Comparison of ENCODE assay signal across 15 cellular contexts in the genomic region with DNA sequence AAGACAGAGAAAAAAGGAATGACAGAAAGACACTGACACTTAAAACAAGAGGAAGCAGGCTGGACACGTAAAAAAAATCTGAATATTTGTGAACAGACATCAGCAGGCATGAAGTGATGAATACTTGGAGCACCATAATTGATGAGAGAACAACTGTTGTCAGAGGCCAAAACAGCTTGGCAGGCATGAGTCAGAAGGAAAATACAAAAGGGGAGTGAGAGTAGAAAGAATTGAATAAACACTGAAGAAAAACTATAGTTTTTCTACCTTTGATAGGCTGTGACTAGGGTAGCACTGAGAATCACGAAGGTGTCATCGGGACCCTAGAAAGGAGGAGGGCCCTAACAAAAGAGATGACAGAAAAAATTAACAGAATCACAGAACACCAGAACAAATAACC. TPM values are rescaled to one million over a fixed set of nuclear protein-coding genes. Genes with fewer than 3 reads are reported as not detected.
A peak's percentile ranks its signal among the peaks of the same experiment; 100 is the strongest.
DNase-seq lines count a peak whose midpoint lies in the region; ATAC-seq and TF ChIP-seq lines count a peak whose summit lies in the region.
"Had no signal": no experiment of that assay in that cellular context is flagged by ENCODE, and none has a peak within 500 bp of the region (broad histone marks: within the 10 kb centered on the region; RNA-seq: fewer than 3 reads in every experiment).

No MANE protein-coding gene starts in this region.

- TF ChIP-seq CTCF in fibroblast of mammary gland (conservative IDR thresholded peaks at IDR 0.05; ENCODE audit: control insufficient read depth, insufficient read depth, low read depth, low read length): no peak

- H3K4me3 Mint-ChIP-seq in activated T-cell treated with anti-CD3 and anti-CD28 coated beads, Interleukin-2, amount 50 U/mL, for 24 hours: no peak overlapping the region
- H3K4me3 Mint-ChIP-seq in T-cell: no peak overlapping the region
- H3K4me3 Mint-ChIP-seq in stimulated activated naive B cell treated with anti-CD40 and anti-IgM and Interleukin-4, amounts not matched to agents 10 μg/mL and 1 μg/mL and 100 μg/mL, for 72 hours: no peak overlapping the region
- H3K4me3 Mint-ChIP-seq: naive thymus-derived CD8-positive, alpha-beta T cell; T-helper 2 cell treated with Interferon-gamma antibody and Interleukin-4, amounts not matched to agents 5 μg/mL and 100 μg/mL, for 36 hours had no signal

- no peak overlapping the region for H3K27ac ChIP-seq in substantia nigra (ENCODE audit: low read depth, low read length, poor library complexity, severe bottlenecking)
- H3K27ac ChIP-seq: ascending aorta, esophagus squamous epithelium had no signal

- H3K27ac Mint-ChIP-seq in activated T-cell treated with anti-CD3 and anti-CD28 coated beads, Interleukin-2, amount 50 U/mL, for 24 hours: peak overlapping the region; percentile 48
- peak overlapping the region; percentile 1 to 4 for H3K27ac Mint-ChIP-seq in T-cell
- no peak overlapping the region for H3K27ac Mint-ChIP-seq in stimulated activated naive B cell treated with anti-CD40 and anti-IgM and Interleukin-4, amounts not matched to agents 10 μg/mL and 1 μg/mL and 100 μg/mL, for 72 hours
- H3K27ac Mint-ChIP-seq: T-helper 2 cell treated with Interferon-gamma antibody and Interleukin-4, amounts not matched to agents 5 μg/mL and 100 μg/mL, for 36 hours had no signal

- H3K9me3 Mint-ChIP-seq in activated T-cell treated with anti-CD3 and anti-CD28 coated beads, Interleukin-2, amount 50 U/mL, for 24 hours: no peaks in the 10 kb centered on the region
- H3K9me3 Mint-ChIP-seq in T-cell: no peaks in the 10 kb centered on the region
- no peaks in the 10 kb centered on the region for H3K9me3 Mint-ChIP-seq in stimulated activated naive B cell treated with anti-CD40 and anti-IgM and Interleukin-4, amounts not matched to agents 10 μg/mL and 1 μg/mL and 100 μg/mL, for 72 hours
- H3K9me3 Mint-ChIP-seq: naive thymus-derived CD8-positive, alpha-beta T cell; T-helper 2 cell treated with Interferon-gamma antibody and Interleukin-4, amounts not matched to agents 5 μg/mL and 100 μg/mL, for 36 hours had no signal

- peaks cover 7% of the 10 kb centered on the region for H3K4me1 Mint-ChIP-seq in activated T-cell treated with anti-CD3 and anti-CD28 coated beads, Interleukin-2, amount 50 U/mL, for 24 hours (ENCODE audit: low read depth)
- H3K4me1 Mint-ChIP-seq in T-cell: peaks cover 0 to 2% (median 2%) of the 10 kb centered on the region in 3 donors
- no peaks in the 10 kb centered on the region for H3K4me1 Mint-ChIP-seq in stimulated activated naive B cell treated with anti-CD40 and anti-IgM and Interleukin-4, amounts not matched to agents 10 μg/mL and 1 μg/mL and 100 μg/mL, for 72 hours

- no peaks in the 10 kb centered on the region for H3K9me3 ChIP-seq in skeletal muscle satellite cell (replicated peaks; ENCODE audit: low read length)
- H3K9me3 ChIP-seq: ascending aorta, esophagus squamous epithelium had no signal

- H3K4me1 ChIP-seq in skeletal muscle satellite cell (ENCODE audit: control insufficient read depth, insufficient read depth, low read length): peaks cover 20% of the 10 kb centered on the region
- H3K4me1 ChIP-seq: ascending aorta, esophagus squamous epithelium had no signal

- peaks cover 89% of the 10 kb centered on the region for H3K36me3 Mint-ChIP-seq in activated T-cell treated with anti-CD3 and anti-CD28 coated beads, Interleukin-2, amount 50 U/mL, for 24 hours (ENCODE audit: low read depth)
- peaks cover 53% of the 10 kb centered on the region for H3K36me3 Mint-ChIP-seq in T-cell
- H3K36me3 Mint-ChIP-seq in stimulated activated naive B cell treated with anti-CD40 and anti-IgM and Interleukin-4, amounts not matched to agents 10 μg/mL and 1 μg/mL and 100 μg/mL, for 72 hours: peaks cover 32 to 43% of the 10 kb centered on the region in 2 donors

- H3K27me3 ChIP-seq in skeletal muscle satellite cell (ENCODE audit: control insufficient read depth, insufficient read depth, low read length): no peaks in the 10 kb centered on the region
- H3K27me3 ChIP-seq: ascending aorta, esophagus squamous epithelium had no signal

- peaks cover 47% of the 10 kb centered on the region for H3K36me3 ChIP-seq in skeletal muscle satellite cell (ENCODE audit: insufficient read depth, low read length)

- POLR2A ChIA-PET in T-cell (lab: Charles Lee): no interaction called here

- H3K4me3 ChIP-seq in fibroblast of mammary gland (ENCODE audit: control insufficient read depth, low read depth, low read length): no peak overlapping the region
- H3K4me3 ChIP-seq in skeletal muscle satellite cell (ENCODE audit: low read length): no peak overlapping the region
- H3K4me3 ChIP-seq: ascending aorta, esophagus squamous epithelium had no signal

- DNase-seq in activated T-cell treated with anti-CD3 and anti-CD28 coated beads, Interleukin-2, amount 50 U/mL, for 24 hours: no peak
- DNase-seq in activated T-cell treated with anti-CD3 and anti-CD28 coated beads, Interleukin-2, amount 50 U/mL, for 48 hours: no peak
- DNase-seq in T-cell (no peak), fibroblast of mammary gland (ENCODE audit: low read depth) (peak; percentile 83), substantia nigra (lab: John Stamatoyannopoulos, UW) (no peak), SKM-1 treated with dmso at 0.1 percent for 144 hours (lab: John Stamatoyannopoulos, UW; ENCODE audit: unreplicated experiment) (no peak)
- DNase-seq in stimulated activated naive B cell treated with anti-CD40 and anti-IgM and Interleukin-4, amounts not matched to agents 10 μg/mL and 1 μg/mL and 100 μg/mL, for 72 hours: no peak
- DNase-seq: AML-193; esophagus squamous epithelium; naive thymus-derived CD8-positive, alpha-beta T cell; PC-3 had no signal

- CTCF ChIA-PET in T-cell (lab: Charles Lee): no interaction called here

- H3K27me3 Mint-ChIP-seq in activated T-cell treated with anti-CD3 and anti-CD28 coated beads, Interleukin-2, amount 50 U/mL, for 24 hours: no peaks in the 10 kb centered on the region
- no peaks in the 10 kb centered on the region for H3K27me3 Mint-ChIP-seq in T-cell
- no peaks in the 10 kb centered on the region for H3K27me3 Mint-ChIP-seq in stimulated activated naive B cell treated with anti-CD40 and anti-IgM and Interleukin-4, amounts not matched to agents 10 μg/mL and 1 μg/mL and 100 μg/mL, for 72 hours
- H3K27me3 Mint-ChIP-seq: naive thymus-derived CD8-positive, alpha-beta T cell had no signal

- no peak for ATAC-seq in T-cell (replicated peaks in 1 of 4)
- no peak for ATAC-seq in stimulated activated naive B cell treated with anti-CD40 and anti-IgM and Interleukin-4, amounts not matched to agents 10 μg/mL and 1 μg/mL and 100 μg/mL, for 72 hours (replicated peaks)
- ATAC-seq: naive thymus-derived CD8-positive, alpha-beta T cell; PC-3 had no signal

- H3K4me2 ChIP-seq in skeletal muscle satellite cell (ENCODE audit: low read length): peak overlapping the region; percentile 54

- H3K9ac ChIP-seq in skeletal muscle satellite cell (ENCODE audit: low read depth, low read length): peak overlapping the region; percentile 21

RNA-seq across cellular contexts. Expression of a gene that starts 21.6 kb away (rescaled TPM):
- total RNA-seq in T-cell: not detected
- not detected in 2 replicates for total RNA-seq in skeletal muscle satellite cell (2012; rRNA removed)
- total RNA-seq: ascending aorta; esophagus squamous epithelium; naive thymus-derived CD8-positive, alpha-beta T cell; PC-3; ureter had no signal

RNA-seq across cellular contexts. Expression of a gene that starts 33.0 kb away (rescaled TPM):
- total RNA-seq in T-cell: not detected
- not detected in 2 replicates for total RNA-seq in skeletal muscle satellite cell (2012; rRNA removed)
- total RNA-seq: ascending aorta; esophagus squamous epithelium; naive thymus-derived CD8-positive, alpha-beta T cell; PC-3; ureter had no signal
